Comparison of ENCODE assay signal across 8 cellular contexts in genomic region chr9:136026943-136027289, GRCh38.
DNase-seq lines count a peak whose midpoint lies in the region; ATAC-seq and TF ChIP-seq lines count a peak whose summit lies in the region.
"Not testable (repeated sequence)": the region's sequence is repeated elsewhere in the genome, so short reads cannot be mapped to it uniquely, and the experiment has no call there.

No MANE protein-coding gene starts in this region.

- not testable (repeated sequence) for H3K9ac ChIP-seq in SK-N-MC (ENCODE audit: insufficient read length); endodermal cell (ENCODE audit: extremely low read depth, low read length, poor library complexity, severe bottlenecking)

- ATAC-seq in gastrocnemius medialis: peak; percentile 3 to 25

- H3K27ac ChIP-seq in SK-N-MC (0 out of 2 replicates have a peak overlapping the region, but pooled peaks have one; percentile 40), gastrocnemius medialis (peak overlapping the region; percentile 47 to 72 (median 62))
- H3K27ac ChIP-seq in endodermal cell (ENCODE audit: low read depth, low read length): not testable (repeated sequence)

- WGBS in endodermal cell (ENCODE audit: insufficient coverage in 1 of 2, insufficient read length in 1 of 2), 2 experiments: 95 to 96% methylated on average over 8 of the region's 8 CpGs

- TF ChIP-seq POLR2A in gastrocnemius medialis (IDR thresholded peaks at IDR 0.05): not testable (repeated sequence)

- H3K9me3 Mint-ChIP-seq in CD14-positive monocyte; activated T-cell treated with anti-CD3 and anti-CD28 coated beads, Interleukin-2, amount 50 U/mL, for 24 hours; activated naive CD4-positive, alpha-beta T cell treated with anti-CD3 and anti-CD28 coated beads, Interleukin-2, amount 50 U/mL, for 24 hours: not testable (repeated sequence)
- peaks cover 15% of the 10 kb centered on the region for H3K9me3 Mint-ChIP-seq in endodermal cell

- TF ChIP-seq CTCF in CD14-positive monocyte (IDR thresholded peaks at IDR 0.05); endodermal cell (conservative IDR thresholded peaks at IDR 0.05); gastrocnemius medialis (IDR thresholded peaks at IDR 0.05 in 4 of 5, conservative IDR thresholded peaks at IDR 0.05 in 1 of 5): not testable (repeated sequence)

- peak overlapping the region in 4 of 7 donors; percentile 4 to 54 (median 10) for H3K27ac Mint-ChIP-seq in CD14-positive monocyte
- H3K27ac Mint-ChIP-seq in activated T-cell treated with anti-CD3 and anti-CD28 coated beads, Interleukin-2, amount 50 U/mL, for 24 hours; endodermal cell: not testable (repeated sequence)
- H3K27ac Mint-ChIP-seq in activated naive CD4-positive, alpha-beta T cell treated with anti-CD3 and anti-CD28 coated beads, Interleukin-2, amount 50 U/mL, for 24 hours: peak overlapping the region; percentile 26

- H3K4me1 ChIP-seq in endodermal cell (ENCODE audit: control insufficient read depth, insufficient read depth, low read length): not testable (repeated sequence)
- H3K4me1 ChIP-seq in gastrocnemius medialis: peaks cover 38 to 57% of the 10 kb centered on the region in 2 donors

- not testable (repeated sequence) for H3K9me3 ChIP-seq in SK-N-MC (ENCODE audit: low read depth, low read length); gastrocnemius medialis
- H3K9me3 ChIP-seq in endodermal cell (ENCODE audit: control insufficient read depth, low read length): peaks cover 28% of the 10 kb centered on the region

- peaks cover 41% of the 10 kb centered on the region for H3K36me3 ChIP-seq in SK-N-MC (ENCODE audit: insufficient read depth, low read length)
- peaks cover 21% of the 10 kb centered on the region for H3K36me3 ChIP-seq in endodermal cell (ENCODE audit: control insufficient read depth, insufficient read depth, low read length)
- H3K36me3 ChIP-seq in gastrocnemius medialis: not testable (repeated sequence)

- not testable (repeated sequence) for DNase-seq in CD14-positive monocyte (ENCODE audit: low spot score); SK-N-MC (ENCODE audit: low read depth, low spot score)
- peak; percentile 2 for DNase-seq in activated T-cell treated with anti-CD3 and anti-CD28 coated beads, Interleukin-2, amount 50 U/mL, for 24 hours
- peak; percentile 5 for DNase-seq in endodermal cell
- DNase-seq in cardiac septum (ENCODE audit: low spot score): peak; percentile 68
- DNase-seq in mesenteric fat pad (ENCODE audit: low spot score): peak; percentile 33
- peak; percentile 3 to 59 for DNase-seq in gastrocnemius medialis

- H3K27me3 ChIP-seq in endodermal cell (ENCODE audit: control insufficient read depth, insufficient read depth, low read length, poor library complexity, severe bottlenecking); gastrocnemius medialis: not testable (repeated sequence)

- H3K4me3 Mint-ChIP-seq in CD14-positive monocyte; activated T-cell treated with anti-CD3 and anti-CD28 coated beads, Interleukin-2, amount 50 U/mL, for 24 hours; activated naive CD4-positive, alpha-beta T cell treated with anti-CD3 and anti-CD28 coated beads, Interleukin-2, amount 50 U/mL, for 24 hours; endodermal cell: not testable (repeated sequence)

- not testable (repeated sequence) for H3K27me3 Mint-ChIP-seq in CD14-positive monocyte (ENCODE audit: low read depth in 3 of 3); activated T-cell treated with anti-CD3 and anti-CD28 coated beads, Interleukin-2, amount 50 U/mL, for 24 hours; activated naive CD4-positive, alpha-beta T cell treated with anti-CD3 and anti-CD28 coated beads, Interleukin-2, amount 50 U/mL, for 24 hours; endodermal cell (ENCODE audit: insufficient read depth)

- intact Hi-C loops in CD14-positive monocyte (cut with micrococcal nuclease); cardiac septum (cut with DNase I): not testable (repeated sequence)
- intact Hi-C loops in gastrocnemius medialis (cut with DNase I; ENCODE audit: low total_unique reads): loop anchor here (5.0 kb wide), 1 partner anchor 90 kb away; the partner anchor contains the start of gene TMEM250

- in situ Hi-C loops in gastrocnemius medialis (cut with MboI; ENCODE audit: low sequenced_read_pairs in 4 of 4): not testable (repeated sequence)

- H3K36me3 Mint-ChIP-seq in CD14-positive monocyte (peaks cover 47 to 82% of the 10 kb centered on the region in 2 donors), endodermal cell (ENCODE audit: low read depth) (peaks cover 29% of the 10 kb centered on the region)
- H3K36me3 Mint-ChIP-seq in activated T-cell treated with anti-CD3 and anti-CD28 coated beads, Interleukin-2, amount 50 U/mL, for 24 hours (ENCODE audit: low read depth): not testable (repeated sequence)
- peaks cover 13% of the 10 kb centered on the region for H3K36me3 Mint-ChIP-seq in activated naive CD4-positive, alpha-beta T cell treated with anti-CD3 and anti-CD28 coated beads, Interleukin-2, amount 50 U/mL, for 24 hours

- H3K4me1 Mint-ChIP-seq in CD14-positive monocyte: peaks cover 36% of the 10 kb centered on the region
- not testable (repeated sequence) for H3K4me1 Mint-ChIP-seq in activated T-cell treated with anti-CD3 and anti-CD28 coated beads, Interleukin-2, amount 50 U/mL, for 24 hours (ENCODE audit: low read depth); activated naive CD4-positive, alpha-beta T cell treated with anti-CD3 and anti-CD28 coated beads, Interleukin-2, amount 50 U/mL, for 24 hours; endodermal cell

- H3K4me3 ChIP-seq in SK-N-MC; endodermal cell (ENCODE audit: low read length); gastrocnemius medialis: not testable (repeated sequence)
